27 cellular contexts compared by ENCODE assay signal in the genomic region with DNA sequence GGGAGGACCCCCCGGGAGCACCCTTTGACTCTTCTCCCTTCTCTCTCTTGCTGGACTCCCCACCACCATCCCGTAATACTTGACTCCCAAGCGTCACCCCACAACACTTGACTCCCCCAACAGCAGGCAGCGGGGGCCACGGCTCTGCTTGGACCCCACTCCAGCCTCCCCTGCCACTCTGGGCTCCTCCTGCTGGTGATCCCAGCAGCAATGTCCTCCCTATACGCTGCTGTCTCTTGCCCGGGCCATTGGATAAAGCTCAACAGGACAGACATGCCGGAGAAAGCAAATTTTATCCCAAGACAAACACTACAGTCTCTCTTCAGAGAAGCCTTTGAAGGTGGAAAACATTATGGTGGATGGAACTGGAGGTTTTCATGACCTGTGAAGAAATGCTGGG. TPM values are rescaled to one million over a fixed set of nuclear protein-coding genes. Genes with fewer than 3 reads are reported as not detected.
"Had no signal": no experiment of that assay in that cellular context is flagged by ENCODE, and none has a peak within 500 bp of the region (broad histone marks: within the 10 kb centered on the region; RNA-seq: fewer than 3 reads in every experiment).

No MANE protein-coding gene starts in this region.

- H3K9me3 ChIP-seq: esophagus muscularis mucosa, gastrocnemius medialis, lower lobe of right lung, prostate gland, sigmoid colon, thyroid gland, uterus had no signal

- H3K27ac ChIP-seq: epithelial cell of prostate, esophagus muscularis mucosa, gastrocnemius medialis, left ventricle myocardium inferior, lower lobe of right lung, parathyroid adenoma, prostate gland, sigmoid colon, skin epidermis, thyroid gland, upper lobe of left lung, uterus had no signal

- H2AFZ ChIP-seq: parathyroid adenoma had no signal

- H3K9me3 Mint-ChIP-seq: effector memory CD8-positive, alpha-beta T cell; memory B cell; natural killer cell; stimulated activated naive CD8-positive, alpha-beta T cell treated with anti-CD3 and anti-CD28 coated beads, Interleukin-15, amount 100 ng/mL, for 72 hours had no signal

- H3K4me1 Mint-ChIP-seq: immature natural killer cell; memory B cell; natural killer cell; stimulated activated naive B cell treated with anti-CD40 and anti-IgM and Interleukin-4, amounts not matched to agents 10 μg/mL and 1 μg/mL and 100 μg/mL, for 72 hours; stimulated activated naive CD8-positive, alpha-beta T cell treated with anti-CD3 and anti-CD28 coated beads, Interleukin-15, amount 100 ng/mL, for 72 hours had no signal

- DNase-seq: effector memory CD8-positive, alpha-beta T cell; gastrocnemius medialis; immature natural killer cell; left cardiac atrium; left ventricle myocardium inferior; lower lobe of right lung; natural killer cell; retina; sigmoid colon; stimulated activated CD4-positive, alpha-beta T cell treated with anti-CD3 and anti-CD28 coated beads, Interleukin-2, amount 100 ng/mL, for 24 hours; stimulated activated CD4-positive, alpha-beta T cell treated with anti-CD3 and anti-CD28 coated beads, Interleukin-4, amount 100 ng/mL, for 4 hours; stimulated activated naive B cell treated with anti-CD40 and anti-IgM and Interleukin-4, amounts not matched to agents 10 μg/mL and 1 μg/mL and 100 μg/mL, for 72 hours; stimulated activated naive CD8-positive, alpha-beta T cell treated with anti-CD3 and anti-CD28 coated beads, Interleukin-15, amount 100 ng/mL, for 72 hours; thyroid gland; uterus had no signal

- H3K4me1 ChIP-seq: esophagus muscularis mucosa, gastrocnemius medialis, left ventricle myocardium inferior, lower lobe of right lung, parathyroid adenoma, prostate gland, sigmoid colon, thyroid gland, upper lobe of left lung, uterus had no signal

- H3K27ac Mint-ChIP-seq: effector memory CD8-positive, alpha-beta T cell; immature natural killer cell; memory B cell; mesothelial cell of epicardium; natural killer cell; stimulated activated naive CD8-positive, alpha-beta T cell treated with anti-CD3 and anti-CD28 coated beads, Interleukin-15, amount 100 ng/mL, for 72 hours had no signal

- H3K36me3 Mint-ChIP-seq: immature natural killer cell; memory B cell; mesothelial cell of epicardium; natural killer cell; stimulated activated naive B cell treated with anti-CD40 and anti-IgM and Interleukin-4, amounts not matched to agents 10 μg/mL and 1 μg/mL and 100 μg/mL, for 72 hours had no signal

- H3K9ac ChIP-seq: parathyroid adenoma had no signal

- H3K79me2 ChIP-seq: parathyroid adenoma had no signal

- H3K27me3 ChIP-seq: thyroid gland, upper lobe of left lung, uterus had no signal

- H3K36me3 ChIP-seq: esophagus muscularis mucosa, gastrocnemius medialis, left ventricle myocardium inferior, lower lobe of right lung, prostate gland, sigmoid colon, thyroid gland, upper lobe of left lung, uterus had no signal

- H3K4me3 ChIP-seq: esophagus muscularis mucosa, gastrocnemius medialis, left ventricle myocardium inferior, lower lobe of right lung, prostate gland, sigmoid colon, skin epidermis, thyroid gland, upper lobe of left lung, uterus had no signal

- H3K4me3 Mint-ChIP-seq: effector memory CD8-positive, alpha-beta T cell; immature natural killer cell; memory B cell; mesothelial cell of epicardium; natural killer cell; neural crest cell; stimulated activated naive B cell treated with anti-CD40 and anti-IgM and Interleukin-4, amounts not matched to agents 10 μg/mL and 1 μg/mL and 100 μg/mL, for 72 hours; stimulated activated naive CD8-positive, alpha-beta T cell treated with anti-CD3 and anti-CD28 coated beads, Interleukin-15, amount 100 ng/mL, for 72 hours had no signal

RNA-seq across cellular contexts. Expression of a gene that starts 20.4 kb away (rescaled TPM):
- total RNA-seq: fibroblast of villous mesenchyme, left cardiac atrium, left ventricle myocardium inferior, lower lobe of right lung, mucosa of gallbladder, myocyte, natural killer cell had no signal
